12 cellular contexts compared by ENCODE assay signal in genomic region chr9:115018547-115019435, GRCh38.
DNase-seq lines count a peak whose midpoint lies in the region; ATAC-seq lines count a peak whose summit lies in the region.
"Had no signal": no experiment of that assay in that cellular context is flagged by ENCODE, and none has a peak within 500 bp of the region (broad histone marks: within the 10 kb centered on the region; RNA-seq: fewer than 3 reads in every experiment).

No MANE protein-coding gene starts in this region.

- H3K4me1 ChIP-seq in esophagus (ENCODE audit: control insufficient read depth in 2 of 2, insufficient read depth in 2 of 2, low read length in 1 of 2), result peaks cover 2 to 6% of the 10 kb centered on the region in 2 donors

- no peak for ATAC-seq in GM21423 (IDR thresholded peaks at IDR 0.05; ENCODE audit: unreplicated experiment)
- no peak for ATAC-seq in naive thymus-derived CD8-positive, alpha-beta T cell
- ATAC-seq: stimulated activated effector memory CD8-positive, alpha-beta T cell treated with anti-CD3 and anti-CD28 coated beads, Interleukin-12 subunit alpha, Interleukin-12 subunit beta, amount 100 ng/mL, for 72 hours had no signal

- H3K27ac Mint-ChIP-seq in naive thymus-derived CD8-positive, alpha-beta T cell, result no peak overlapping the region
- H3K27ac Mint-ChIP-seq: stimulated activated effector memory CD8-positive, alpha-beta T cell treated with anti-CD3 and anti-CD28 coated beads, Interleukin-12 subunit alpha, Interleukin-12 subunit beta, amount 100 ng/mL, for 72 hours had no signal

- H3K36me3 Mint-ChIP-seq in naive thymus-derived CD8-positive, alpha-beta T cell, result no peaks in the 10 kb centered on the region
- H3K36me3 Mint-ChIP-seq: stimulated activated effector memory CD8-positive, alpha-beta T cell treated with anti-CD3 and anti-CD28 coated beads, Interleukin-12 subunit alpha, Interleukin-12 subunit beta, amount 100 ng/mL, for 72 hours had no signal

- peaks cover 4 to 6% (median 5%) of the 10 kb centered on the region in 4 donors for H3K4me1 Mint-ChIP-seq in naive thymus-derived CD8-positive, alpha-beta T cell

- WGBS in esophagus, 2 donors, result 45 to 52% methylated on average over 8 of the region's 8 CpGs

- no peaks in the 10 kb centered on the region for H3K9me3 Mint-ChIP-seq in naive thymus-derived CD8-positive, alpha-beta T cell
- H3K9me3 Mint-ChIP-seq: stimulated activated effector memory CD8-positive, alpha-beta T cell treated with anti-CD3 and anti-CD28 coated beads, Interleukin-12 subunit alpha, Interleukin-12 subunit beta, amount 100 ng/mL, for 72 hours had no signal

- H3K9me3 ChIP-seq in esophagus (ENCODE audit: control insufficient read depth in 2 of 2, insufficient read depth in 1 of 2, low read depth in 1 of 2, low read length in 1 of 2), result no peaks in the 10 kb centered on the region

- H3K36me3 ChIP-seq in esophagus (ENCODE audit: control insufficient read depth in 2 of 2, insufficient read depth in 2 of 2, low read length in 1 of 2), result peaks cover 0 to 2% of the 10 kb centered on the region in 2 donors

- DNase-seq in A172 (ENCODE audit: low spot score) (peak; percentile 24), LHCN-M2 (ENCODE audit: low read depth) (peak; percentile 37), non-pigmented ciliary epithelial cell (ENCODE audit: low read depth) (peak; percentile 75), DMS 273 treated with DMSO at 0.1 percent for 48 hours (lab: John Stamatoyannopoulos, UW) (no peak), iPS-NIHi11 (ENCODE audit: low spot score) (no peak)
- DNase-seq in naive thymus-derived CD8-positive, alpha-beta T cell, result no peak
- DNase-seq: activated T-cell treated with anti-CD3 and anti-CD28 coated beads for 4 hours; NCI-H146; stimulated activated CD4-positive, alpha-beta T cell treated with anti-CD3 and anti-CD28 coated beads, Interleukin-12 subunit alpha, Interleukin-12 subunit beta, amount 100 ng/mL, for 4 hours had no signal

- H3K27ac ChIP-seq in esophagus (ENCODE audit: low read depth in 2 of 2, low read length in 1 of 2), result peak overlapping the region; percentile 35 to 56

- H3K27me3 Mint-ChIP-seq in naive thymus-derived CD8-positive, alpha-beta T cell, result peaks cover 0 to 11% (median 2%) of the 10 kb centered on the region in 5 donors

- POLR2A ChIA-PET in naive thymus-derived CD8-positive, alpha-beta T cell (lab: Charles Lee), result no interaction called here

- H3K4me3 ChIP-seq in esophagus (ENCODE audit: low read depth in 1 of 2, low read length in 2 of 2), result no peak overlapping the region

- no peak overlapping the region for H3K4me3 Mint-ChIP-seq in naive thymus-derived CD8-positive, alpha-beta T cell
- H3K4me3 Mint-ChIP-seq: stimulated activated effector memory CD8-positive, alpha-beta T cell treated with anti-CD3 and anti-CD28 coated beads, Interleukin-12 subunit alpha, Interleukin-12 subunit beta, amount 100 ng/mL, for 72 hours had no signal

- no peaks in the 10 kb centered on the region for H3K27me3 ChIP-seq in esophagus (ENCODE audit: control insufficient read depth in 1 of 2, insufficient read depth in 2 of 2, low read length in 2 of 2)

Comparison
In these comparisons a context has a peak if more than half of its experiments do, and no peak if none do; other contexts are left out.
1. DNase-seq: peak in A172 (single experiment), LHCN-M2 (single experiment) and non-pigmented ciliary epithelial cell (single experiment); none in naive thymus-derived CD8-positive, alpha-beta T cell (0 of 10), DMS 273 treated with DMSO at 0.1 percent for 48 hours (single experiment) and iPS-NIHi11 (single experiment).